ENCODE assay signal across 8 cellular contexts in genomic region chr2:210475726-210476125, GRCh38. TPM values are rescaled to one million over a fixed set of nuclear protein-coding genes. Genes with fewer than 3 reads are reported as not detected.
DNase-seq lines count a peak whose midpoint lies in the region; ATAC-seq and TF ChIP-seq lines count a peak whose summit lies in the region.

No MANE protein-coding gene starts in this region.

- no peak for TF ChIP-seq CTCF in BJ (IDR thresholded peaks at IDR 0.05; ENCODE audit: insufficient read depth, low read depth, low read length)

- no peaks in the 10 kb centered on the region for H3K27me3 ChIP-seq in BJ (ENCODE audit: control insufficient read depth, insufficient read depth, low read length)
- no peaks in the 10 kb centered on the region for H3K27me3 ChIP-seq in Karpas-422 (ENCODE audit: low read length)
- H3K27me3 ChIP-seq in naive thymus-derived CD4-positive, alpha-beta T cell (ENCODE audit: control insufficient read depth in 2 of 2, insufficient read depth in 2 of 2, low read length in 2 of 2), result no peaks in the 10 kb centered on the region

- peaks cover 40% of the 10 kb centered on the region for H3K79me2 ChIP-seq in Karpas-422 (ENCODE audit: low read length)

- H3K9ac ChIP-seq in Karpas-422 (ENCODE audit: low read length), result peak overlapping the region; percentile 90

- peak overlapping the region; percentile 73 to 100 (median 92) for H3K4me3 Mint-ChIP-seq in naive thymus-derived CD4-positive, alpha-beta T cell

- H3K27ac ChIP-seq in Karpas-422 (ENCODE audit: low read length), result peak overlapping the region; percentile 72
- peak overlapping the region; percentile 81 for H3K27ac ChIP-seq in naive thymus-derived CD4-positive, alpha-beta T cell (ENCODE audit: low read depth, low read length)

- H4K20me1 ChIP-seq in Karpas-422 (ENCODE audit: insufficient read depth, low read depth, low read length), result no peaks in the 10 kb centered on the region

- H2AFZ ChIP-seq in Karpas-422 (ENCODE audit: low read length), result no peak overlapping the region

- intact Hi-C loops in naive thymus-derived CD4-positive, alpha-beta T cell (cut with micrococcal nuclease), result loop anchor here (1.0 to 2.0 kb wide), 3 partner anchors 304 to 473 kb away; partner anchors contain the start of genes KANSL1L (in 2 of the 2) and RPE (in 2 of the 2)

- POLR2A ChIA-PET in BJ (lab: Charles Lee), result no interaction called here
- POLR2A ChIA-PET in naive thymus-derived CD4-positive, alpha-beta T cell (lab: Charles Lee), result no interaction called here

- H3K4me1 ChIP-seq in Karpas-422 (ENCODE audit: low read length), result peaks cover 34% of the 10 kb centered on the region
- peaks cover 16 to 20% of the 10 kb centered on the region in 2 donors for H3K4me1 ChIP-seq in naive thymus-derived CD4-positive, alpha-beta T cell (ENCODE audit: control insufficient read depth in 2 of 2, insufficient read depth in 2 of 2, low read length in 2 of 2)

- no peaks in the 10 kb centered on the region for H3K27me3 Mint-ChIP-seq in naive thymus-derived CD4-positive, alpha-beta T cell

- peaks cover 10 to 28% (median 15%) of the 10 kb centered on the region in 5 donors for H3K36me3 Mint-ChIP-seq in naive thymus-derived CD4-positive, alpha-beta T cell

- H3K36me3 ChIP-seq in BJ (ENCODE audit: control insufficient read depth, insufficient read depth, low read length) (no peaks in the 10 kb centered on the region), Karpas-422 (ENCODE audit: insufficient read depth, low read length) (peaks cover 23% of the 10 kb centered on the region)
- H3K36me3 ChIP-seq in naive thymus-derived CD4-positive, alpha-beta T cell (ENCODE audit: control insufficient read depth in 2 of 3, insufficient read depth in 3 of 3, low read length in 3 of 3), result peaks cover 0 to 24% (median 7%) of the 10 kb centered on the region in 3 experiments

- peaks cover 0 to 2% (median 0%) of the 10 kb centered on the region in 11 donors for H3K9me3 Mint-ChIP-seq in naive thymus-derived CD4-positive, alpha-beta T cell

- H3K9me3 ChIP-seq in Karpas-422 (ENCODE audit: low read length), result no peaks in the 10 kb centered on the region
- H3K9me3 ChIP-seq in naive thymus-derived CD4-positive, alpha-beta T cell (ENCODE audit: control insufficient read depth in 2 of 3, low read length in 3 of 3), result no peaks in the 10 kb centered on the region

- H3K27ac Mint-ChIP-seq in naive thymus-derived CD4-positive, alpha-beta T cell, result peak overlapping the region; percentile 72 to 100 (median 95)

- no peaks in the 10 kb centered on the region for H3K9me2 ChIP-seq in Karpas-422 (replicated peaks; ENCODE audit: insufficient read depth, low read length)

- peak overlapping the region; percentile 81 for H3K4me3 ChIP-seq in BJ (ENCODE audit: low read depth, low read length)
- peak overlapping the region; percentile 85 for H3K4me3 ChIP-seq in Karpas-422 (ENCODE audit: low read length)
- H3K4me3 ChIP-seq in naive thymus-derived CD4-positive, alpha-beta T cell (ENCODE audit: low read length), result peak overlapping the region; percentile 34

- CTCF ChIA-PET in BJ (lab: Yijun Ruan, JAX), result interaction anchor here (0.6 kb wide), 1 partner anchor 13 kb away, joined by 3 read pairs; no protein-coding TSS in a partner anchor
- CTCF ChIA-PET in naive thymus-derived CD4-positive, alpha-beta T cell (lab: Charles Lee), result no interaction called here

- DNase-seq in BJ (ENCODE audit: low read depth) (no peak), Karpas-422 (no peak), NCI-H1436 treated with DMSO at 0.1 percent for 48 hours (lab: John Stamatoyannopoulos, UW) (no peak), COLO668 (lab: John Stamatoyannopoulos, UW; ENCODE audit: unreplicated experiment) (no peak)
- DNase-seq in central memory CD4-positive, alpha-beta T cell, result peak; percentile 2
- peak in 1 of 9 donors; percentile 9 for DNase-seq in naive thymus-derived CD4-positive, alpha-beta T cell
- no peak for DNase-seq in activated CD4-positive, alpha-beta T cell treated with anti-CD3 and anti-CD28 coated beads for 1 hour

- no peak for ATAC-seq in naive thymus-derived CD4-positive, alpha-beta T cell
- ATAC-seq in HG03457 (IDR thresholded peaks at IDR 0.05; ENCODE audit: unreplicated experiment), result no peak

- H3K4me2 ChIP-seq in Karpas-422 (ENCODE audit: low read depth, low read length, poor library complexity, severe bottlenecking), result peak overlapping the region; percentile 90

- H3K4me1 Mint-ChIP-seq in naive thymus-derived CD4-positive, alpha-beta T cell, result peaks cover 35 to 86% (median 71%) of the 10 kb centered on the region in 7 donors

RNA-seq across cellular contexts. Expression of gene LANCL1, which starts 0.8 kb away (rescaled TPM):
- polyA plus RNA-seq in BJ (2011; rRNA removed), result 55.6 and 76.4 TPM in 2 replicates
- polyA minus RNA-seq in BJ (2011; rRNA and poly(A)+ RNA removed), result 36.8 and 50.5 TPM in 2 replicates
- 48.7 and 126 TPM in 2 replicates for total RNA-seq in Karpas-422 (2014; rRNA removed; shearing (Covaris generic); ENCODE audit: low replicate concordance)
- 10 to 100 TPM; 18.2 to 37.3 (median 31.5) TPM for total RNA-seq in naive thymus-derived CD4-positive, alpha-beta T cell
- polyA plus RNA-seq in naive thymus-derived CD4-positive, alpha-beta T cell, result 10 to 100 TPM; 20.5 to 25.4 TPM

Comparison
In these comparisons a context has a peak if more than half of its experiments do, and no peak if none do; other contexts are left out.
1. H3K4me3 ChIP-seq: peak in every context shown above with its lines; median percentile 85 in Karpas-422; 81 in BJ; 34 in naive thymus-derived CD4-positive, alpha-beta T cell.